In genomic region chr14:37453985-37454384, GRCh38 we compare ENCODE assay signal across 33 cellular contexts.
"Had no signal": no experiment of that assay in that cellular context is flagged by ENCODE, and none has a peak within 500 bp of the region (broad histone marks: within the 10 kb centered on the region; RNA-seq: fewer than 3 reads in every experiment).

No MANE protein-coding gene starts in this region.

- H3K36me3 Mint-ChIP-seq: activated naive CD8-positive, alpha-beta T cell; WTC11 had no signal

- H3K27ac ChIP-seq: brain microvascular endothelial cell, coronary artery, dorsolateral prefrontal cortex, heart left ventricle had no signal

- H3K4me1 Mint-ChIP-seq: activated CD4-positive, alpha-beta memory T cell treated with anti-CD3 and anti-CD28 coated beads, Interleukin-2, amount 10 ng/mL, durations not matched to agents 7 days and 5 days; activated CD4-positive, alpha-beta T cell treated with anti-CD3 and anti-CD28 coated beads, Interleukin-2, amount 10 ng/mL, durations not matched to agents 7 days and 5 days; activated T-helper 17 cell treated with anti-CD3 and anti-CD28 coated beads, Interleukin-2, amount 50 U/mL, for 72 hours; central memory CD8-positive, alpha-beta T cell had no signal

- DNase-seq: activated CD4-positive, alpha-beta memory T cell treated with anti-CD3 and anti-CD28 coated beads, Interleukin-2, amount 10 ng/mL, durations not matched to agents 7 days and 5 days; activated CD4-positive, alpha-beta T cell treated with anti-CD3 and anti-CD28 coated beads for 1 hour; activated CD4-positive, alpha-beta T cell treated with anti-CD3 and anti-CD28 coated beads for 4 hours; activated CD4-positive, alpha-beta T cell treated with anti-CD3 and anti-CD28 coated beads, Interleukin-2, amount 10 ng/mL, durations not matched to agents 7 days and 5 days; activated CD4-positive, alpha-beta T cell treated with anti-CD3 and anti-CD28 coated beads, Interleukin-2, amount 50 U/mL, for 4 hours; activated CD8-positive, alpha-beta memory T cell treated with anti-CD3 and anti-CD28 coated beads, Interleukin-2, amount 50 U/mL, for 48 hours; activated effector memory CD4-positive, alpha-beta T cell treated with Interleukin-2 at 50 U/mL for 16 hours; activated gamma-delta T cell treated with Interleukin-2 at 50 U/mL for 16 hours; activated naive CD4-positive, alpha-beta T cell treated with anti-CD3 and anti-CD28 coated beads, Interleukin-2, amount 50 U/mL, for 16 hours; activated naive CD4-positive, alpha-beta T cell treated with Interleukin-2 at 50 U/mL for 16 hours; activated T-cell treated with anti-CD3 and anti-CD28 coated beads for 4 hours; activated T-cell treated with anti-CD3 and anti-CD28 coated beads, Interleukin-2, amount 50 U/mL, for 24 hours; activated T-cell treated with anti-CD3 and anti-CD28 coated beads, Interleukin-2, amount 50 U/mL, for 72 hours; amniotic stem cell; anterior cingulate cortex; brain microvascular endothelial cell; dorsolateral prefrontal cortex; effector memory CD4-positive, alpha-beta T cell; endodermal cell; foreskin fibroblast; heart left ventricle; T-helper 2 cell had no signal

- H3K27ac Mint-ChIP-seq: activated CD4-positive, alpha-beta memory T cell treated with anti-CD3 and anti-CD28 coated beads, Interleukin-2, amount 10 ng/mL, durations not matched to agents 7 days and 5 days; activated CD4-positive, alpha-beta T cell treated with anti-CD3 and anti-CD28 coated beads, Interleukin-2, amount 10 ng/mL, durations not matched to agents 7 days and 5 days; activated naive CD8-positive, alpha-beta T cell; activated T-cell treated with anti-CD3 and anti-CD28 coated beads, Interleukin-2, amount 50 U/mL, for 24 hours; activated T-cell treated with anti-CD3 and anti-CD28 coated beads, Interleukin-2, amount 50 U/mL, for 72 hours; activated T-helper 17 cell treated with anti-CD3 and anti-CD28 coated beads, Interleukin-2, amount 50 U/mL, for 72 hours; dendritic cell treated with granulocyte-macrophage colony-stimulating factor and Interleukin-4, amounts not matched to agents 40 ng/mL and 50 ng/mL, for 4 days; endodermal cell; WTC11 had no signal

- H3K27me3 ChIP-seq: brain microvascular endothelial cell, dorsolateral prefrontal cortex, heart left ventricle had no signal

- H3K4me1 ChIP-seq: heart left ventricle had no signal

- H3K9me3 ChIP-seq: heart left ventricle had no signal

- H3K9me3 Mint-ChIP-seq: endodermal cell, WTC11 had no signal

- H3K4me3 Mint-ChIP-seq: activated CD4-positive, alpha-beta memory T cell treated with anti-CD3 and anti-CD28 coated beads, Interleukin-2, amount 10 ng/mL, durations not matched to agents 7 days and 5 days; activated CD4-positive, alpha-beta T cell treated with anti-CD3 and anti-CD28 coated beads, Interleukin-2, amount 10 ng/mL, durations not matched to agents 7 days and 5 days; activated naive CD8-positive, alpha-beta T cell; activated T-cell treated with anti-CD3 and anti-CD28 coated beads, Interleukin-2, amount 50 U/mL, for 24 hours; activated T-cell treated with anti-CD3 and anti-CD28 coated beads, Interleukin-2, amount 50 U/mL, for 72 hours; activated T-helper 17 cell treated with anti-CD3 and anti-CD28 coated beads, Interleukin-2, amount 50 U/mL, for 72 hours; central memory CD8-positive, alpha-beta T cell; dendritic cell treated with granulocyte-macrophage colony-stimulating factor and Interleukin-4, amounts not matched to agents 40 ng/mL and 50 ng/mL, for 4 days; endodermal cell; WTC11 had no signal

- H3K36me3 ChIP-seq: brain microvascular endothelial cell, heart left ventricle had no signal

- H3K4me3 ChIP-seq: coronary artery, dorsolateral prefrontal cortex, heart left ventricle had no signal

- FAIRE-seq: astrocyte, bronchial epithelial cell, frontal cortex, TTC549 had no signal

- H3K27me3 Mint-ChIP-seq: activated CD4-positive, alpha-beta memory T cell treated with anti-CD3 and anti-CD28 coated beads, Interleukin-2, amount 10 ng/mL, durations not matched to agents 7 days and 5 days; activated CD4-positive, alpha-beta T cell treated with anti-CD3 and anti-CD28 coated beads, Interleukin-2, amount 10 ng/mL, durations not matched to agents 7 days and 5 days; activated naive CD8-positive, alpha-beta T cell; activated T-cell treated with anti-CD3 and anti-CD28 coated beads, Interleukin-2, amount 50 U/mL, for 24 hours; activated T-helper 17 cell treated with anti-CD3 and anti-CD28 coated beads, Interleukin-2, amount 50 U/mL, for 72 hours; central memory CD8-positive, alpha-beta T cell; dendritic cell treated with granulocyte-macrophage colony-stimulating factor and Interleukin-4, amounts not matched to agents 40 ng/mL and 50 ng/mL, for 4 days had no signal

- ATAC-seq: activated T-cell treated with anti-CD3 and anti-CD28 coated beads, Interleukin-2, amount 50 U/mL, for 72 hours; activated T-helper 17 cell treated with anti-CD3 and anti-CD28 coated beads, Interleukin-2, amount 50 U/mL, for 72 hours; esophagus mucosa; heart left ventricle; WTC11 had no signal
